ENCODE assay signal across 21 cellular contexts in genomic region chr3:132605374-132605792, GRCh38. TPM values are rescaled to one million over a fixed set of nuclear protein-coding genes. Genes with fewer than 3 reads are reported as not detected.
DNase-seq lines count a peak whose midpoint lies in the region; ATAC-seq and TF ChIP-seq lines count a peak whose summit lies in the region.
"Had no signal": no experiment of that assay in that cellular context is flagged by ENCODE, and none has a peak within 500 bp of the region (broad histone marks: within the 10 kb centered on the region; RNA-seq: fewer than 3 reads in every experiment).

No MANE protein-coding gene starts in this region.

- H3K4me3 Mint-ChIP-seq in HFFc6 (peak overlapping the region; percentile 68), chondrocyte (ENCODE audit: unreplicated experiment) (no peak overlapping the region)
- H3K4me3 Mint-ChIP-seq in naive thymus-derived CD8-positive, alpha-beta T cell: no peak overlapping the region
- H3K4me3 Mint-ChIP-seq: activated B cell treated with CpG ODN at 0.5 μM for 24 hours had no signal

- H3K9me3 ChIP-seq in thoracic aorta (peaks cover 14% of the 10 kb centered on the region), esophagus squamous epithelium (peaks cover 0 to 6% (median 0%) of the 10 kb centered on the region in 3 donors)

- H3K4me1 Mint-ChIP-seq in HFFc6 (ENCODE audit: low read depth) (peaks cover 48% of the 10 kb centered on the region), chondrocyte (ENCODE audit: low read depth) (peaks cover 21% of the 10 kb centered on the region)
- H3K4me1 Mint-ChIP-seq in naive thymus-derived CD8-positive, alpha-beta T cell: peaks cover 0 to 12% (median 5%) of the 10 kb centered on the region in 4 donors
- H3K4me1 Mint-ChIP-seq: activated B cell treated with CpG ODN at 0.5 μM for 24 hours had no signal

- POLR2A ChIA-PET in naive thymus-derived CD8-positive, alpha-beta T cell (lab: Charles Lee): no interaction called here

- H3K27ac ChIP-seq in thoracic aorta (peak overlapping the region; percentile 78 to 86), esophagus squamous epithelium (no peak overlapping the region)

- H3K27me3 Mint-ChIP-seq in HFFc6 (ENCODE audit: insufficient read depth) (peaks cover 3% of the 10 kb centered on the region), chondrocyte (ENCODE audit: low read depth) (no peaks in the 10 kb centered on the region)
- H3K27me3 Mint-ChIP-seq in naive thymus-derived CD8-positive, alpha-beta T cell: no peaks in the 10 kb centered on the region
- H3K27me3 Mint-ChIP-seq: activated B cell treated with CpG ODN at 0.5 μM for 24 hours had no signal

- H3K27me3 ChIP-seq in thoracic aorta (replicated peaks; ENCODE audit: insufficient read depth) (no peaks in the 10 kb centered on the region), esophagus squamous epithelium (no peaks in the 10 kb centered on the region)

- no peak for TF ChIP-seq POLR2A in esophagus squamous epithelium (IDR thresholded peaks at IDR 0.05)

- 87 to 89% methylated on average over 2 of the region's 2 CpGs for WGBS in esophagus squamous epithelium, 2 donors

- H3K4me3 ChIP-seq in thoracic aorta: no peak overlapping the region
- H3K4me3 ChIP-seq in esophagus squamous epithelium: no peak overlapping the region

- H3K27ac Mint-ChIP-seq in HFFc6 (peak overlapping the region; percentile 91), chondrocyte (ENCODE audit: unreplicated experiment) (peak overlapping the region; percentile 82)
- H3K27ac Mint-ChIP-seq in naive thymus-derived CD8-positive, alpha-beta T cell: no peak overlapping the region
- H3K27ac Mint-ChIP-seq: activated B cell treated with CpG ODN at 0.5 μM for 24 hours; activated T-helper 2 cell treated with anti-CD3 and anti-CD28 coated beads, Interferon-gamma antibody, Interleukin-2, Interleukin-4, amounts not matched to agents 10 μg/mL and 5 μg/mL and 100 μg/mL, durations not matched to agents 14 hours and 24 hours and 36 hours had no signal

- ATAC-seq in thoracic aorta (ENCODE audit: insufficient number of reproducible peaks, low FRiP score, low read depth) (no peak), HG03097 (IDR thresholded peaks at IDR 0.05; ENCODE audit: low FRiP score, unreplicated experiment) (no peak)
- ATAC-seq in naive thymus-derived CD8-positive, alpha-beta T cell: no peak
- ATAC-seq: HepG2, sciatic nerve had no signal

- peak; percentile 39 for DNase-seq in HFFc6
- no peak for DNase-seq in chondrocyte (ENCODE audit: low spot score)
- DNase-seq in iris pigment epithelial cell (ENCODE audit: low read depth): peak; percentile 69
- DNase-seq in thoracic aorta (ENCODE audit: low spot score): no peak
- DNase-seq in globus pallidus (ENCODE audit: low spot score): no peak
- DNase-seq in esophagus squamous epithelium (lab: John Stamatoyannopoulos, UW): no peak
- no peak for DNase-seq in naive thymus-derived CD8-positive, alpha-beta T cell
- DNase-seq: activated B cell treated with CpG ODN at 0.5 μM for 24 hours; AML-193; amygdala; cortex of kidney; islet precursor cell; NCI-H187 treated with DMSO at 0.1 percent for 48 hours; stimulated activated CD4-positive, alpha-beta T cell treated with anti-CD3 and anti-CD28 coated beads, Interleukin-2, amount 100 ng/mL, for 24 hours; substantia nigra; T-helper 2 cell had no signal

- no peak for TF ChIP-seq CTCF in HFFc6 (IDR thresholded peaks at IDR 0.05)
- no peak for TF ChIP-seq CTCF in chondrocyte (IDR thresholded peaks at IDR 0.05)
- TF ChIP-seq CTCF in thoracic aorta (IDR thresholded peaks at IDR 0.05): no peak
- no peak for TF ChIP-seq CTCF in esophagus squamous epithelium (IDR thresholded peaks at IDR 0.05)

- H3K36me3 Mint-ChIP-seq in HFFc6 (ENCODE audit: low read depth): peaks cover 48% of the 10 kb centered on the region
- H3K36me3 Mint-ChIP-seq in chondrocyte (ENCODE audit: low read depth): peaks cover 26% of the 10 kb centered on the region
- H3K36me3 Mint-ChIP-seq in naive thymus-derived CD8-positive, alpha-beta T cell: peaks cover 28 to 78% (median 65%) of the 10 kb centered on the region in 3 donors

- no peaks in the 10 kb centered on the region for H3K36me3 ChIP-seq in thoracic aorta
- peaks cover 0 to 40% (median 7%) of the 10 kb centered on the region in 3 donors for H3K36me3 ChIP-seq in esophagus squamous epithelium

- intact Hi-C loops in esophagus squamous epithelium (cut with DNase I): no loop called here

- H3K4me1 ChIP-seq in thoracic aorta (ENCODE audit: control insufficient read depth in 1 of 2, low read depth in 2 of 2) (peaks cover 20 to 36% of the 10 kb centered on the region in 2 donors), esophagus squamous epithelium (peaks cover 0 to 16% (median 11%) of the 10 kb centered on the region in 3 donors)

- H3K9me3 Mint-ChIP-seq in HFFc6 (peaks cover 15% of the 10 kb centered on the region), chondrocyte (ENCODE audit: low read depth) (peaks cover 25% of the 10 kb centered on the region)
- peaks cover 0 to 12% (median 0%) of the 10 kb centered on the region in 9 donors for H3K9me3 Mint-ChIP-seq in naive thymus-derived CD8-positive, alpha-beta T cell

RNA-seq across cellular contexts. Expression of gene ACKR4, which starts 8.3 kb away (rescaled TPM):
- 1 to 10 TPM in 5 of 6 experiments, under 1 TPM in 1; 0.78 to 8.4 (median 7.1) TPM for total RNA-seq in HFFc6 (2021; fragmentation: NEBNext Ultra II Directional; extraction: Animal tissue kit (Norgen Biotek cat#: 25700))
- total RNA-seq in chondrocyte (0.22 TPM in 1 of 3 replicates, not detected in the others), thoracic aorta (10 to 100 TPM in 1 of 2 donors, 1 to 10 TPM in 1; 7.3 to 13.5 TPM), esophagus squamous epithelium (1 to 10 TPM in 1 of 4 donors, under 1 TPM in 2, not detected in 1; 0.31 to 1.1 (median 0.88) TPM)
- under 1 TPM in 1 of 2 experiments, not detected in 1; 0.26 TPM for total RNA-seq in naive thymus-derived CD8-positive, alpha-beta T cell
- under 1 TPM in 1 of 3 donors, not detected in 2; 0.27 TPM for polyA plus RNA-seq in naive thymus-derived CD8-positive, alpha-beta T cell
- total RNA-seq: activated T-helper 2 cell treated with anti-CD3 and anti-CD28 coated beads, Interferon-gamma antibody, Interleukin-2, Interleukin-4, amounts not matched to agents 10 μg/mL and 5 μg/mL and 100 μg/mL, durations not matched to agents 14 hours and 24 hours and 36 hours; HepG2; MCF 10A had no signal

RNA-seq across cellular contexts. Expression of gene ACAD11, which starts 54.2 kb away (rescaled TPM):
- 10 to 100 TPM; 13.3 to 18.5 (median 13.8) TPM for total RNA-seq in HFFc6 (2021; fragmentation: NEBNext Ultra II Directional; extraction: Animal tissue kit (Norgen Biotek cat#: 25700))
- total RNA-seq in chondrocyte (16.8 to 21.3 TPM (median 17.2 TPM) in 3 replicates), thoracic aorta (100 to 1,000 TPM in 1 of 2 donors, 10 to 100 TPM in 1; 52.8 to 100 TPM), esophagus squamous epithelium (10 to 100 TPM in 1 of 4 donors, 1 to 10 TPM in 3; 3.9 to 20.4 (median 7.0) TPM)
- 10 to 100 TPM; 27.6 to 28.1 TPM for total RNA-seq in naive thymus-derived CD8-positive, alpha-beta T cell
- 10 to 100 TPM in 1 of 3 donors, 1 to 10 TPM in 2; 4.6 to 10.3 (median 5.1) TPM for polyA plus RNA-seq in naive thymus-derived CD8-positive, alpha-beta T cell

RNA-seq across cellular contexts. Expression of gene UBA5, which starts 54.7 kb away (rescaled TPM):
- total RNA-seq in HFFc6 (2021; fragmentation: NEBNext Ultra II Directional; extraction: Animal tissue kit (Norgen Biotek cat#: 25700)): 10 to 100 TPM; 43.8 to 51.5 (median 48.0) TPM
- total RNA-seq in chondrocyte: 32.4 to 38.2 TPM (median 37.9 TPM) in 3 replicates
- 10 to 100 TPM; 26.4 to 52.4 TPM for total RNA-seq in thoracic aorta
- total RNA-seq in esophagus squamous epithelium: 10 to 100 TPM; 22.1 to 36.1 (median 31.7) TPM
- 10 to 100 TPM; 37.7 to 44.0 TPM for total RNA-seq in naive thymus-derived CD8-positive, alpha-beta T cell
- polyA plus RNA-seq in naive thymus-derived CD8-positive, alpha-beta T cell: 10 to 100 TPM; 29.9 to 42.9 (median 36.7) TPM

Comparison
In these comparisons a context has a peak if more than half of its experiments do, and no peak if none do; other contexts are left out.
1. DNase-seq: peak in HFFc6 (single experiment) and iris pigment epithelial cell (single experiment); none in chondrocyte (single experiment), thoracic aorta (single experiment), globus pallidus (single experiment), esophagus squamous epithelium (single experiment) and naive thymus-derived CD8-positive, alpha-beta T cell (0 of 10).
2. H3K27ac Mint-ChIP-seq: peak in HFFc6 (single experiment) and chondrocyte (single experiment); none in naive thymus-derived CD8-positive, alpha-beta T cell (0 of 10).
3. H3K27ac ChIP-seq: peak in thoracic aorta (2 of 2); none in esophagus squamous epithelium (0 of 4).